ENCODE assay signal across 8 cellular contexts in genomic region chr7:103148131-103148993, GRCh38. TPM values are rescaled to one million over a fixed set of nuclear protein-coding genes. Genes with fewer than 3 reads are reported as not detected.
DNase-seq lines count a peak whose midpoint lies in the region; ATAC-seq, FAIRE-seq and TF ChIP-seq lines count a peak whose summit lies in the region.

No MANE protein-coding gene starts in this region.

- H3K27ac ChIP-seq in K562 (ENCODE audit: extremely low read depth, low read depth, low read length) = peak overlapping the region; percentile 93

- H3K4me1 ChIP-seq in Caco-2 = peaks cover 31% of the 10 kb centered on the region
- H3K4me1 ChIP-seq in K562 (replicated peaks in 1 of 2; ENCODE audit: control insufficient read depth in 2 of 2, insufficient read depth in 2 of 2, low read length in 2 of 2) = peaks cover 25 to 46% of the 10 kb centered on the region in 2 experiments

- no peaks in the 10 kb centered on the region for H3K9me3 Mint-ChIP-seq in Caco-2 (ENCODE audit: unreplicated experiment)
- no peaks in the 10 kb centered on the region for H3K9me3 Mint-ChIP-seq in memory B cell

- TF ChIP-seq CTCF in Caco-2 (IDR thresholded peaks at IDR 0.05; ENCODE audit: insufficient read depth in 1 of 2, low read depth in 1 of 2, low read length in 1 of 2, severe bottlenecking in 1 of 2, unreplicated experiment in 1 of 2) = no peak
- no peak for TF ChIP-seq CTCF in K562 (IDR thresholded peaks at IDR 0.05 in 2 of 3, conservative IDR thresholded peaks at IDR 0.05 in 1 of 3; ENCODE audit: insufficient read depth in 2 of 3, low read depth in 1 of 3, low read length in 3 of 3)

- BruUV-seq in Caco-2 (replicated peaks; lab: Mats Ljungman, UMichigan) = TSS peak; percentile 29
- BruUV-seq in K562 (replicated peaks; lab: Mats Ljungman, UMichigan) = TSS peak; percentile 66

- under 1% methylated on average over 13 of the region's 13 CpGs for WGBS in K562 (ENCODE audit: insufficient coverage, low coverage, missing lambda C conversion rate)

- H3K79me2 ChIP-seq in K562 (ENCODE audit: control insufficient read depth, insufficient read depth, low read length) = peaks cover 31% of the 10 kb centered on the region

- peak overlapping the region; percentile 92 to 96 for H3K9ac ChIP-seq in K562 (ENCODE audit: insufficient read depth in 1 of 2, low read depth in 2 of 2, low read length in 2 of 2)

- peak overlapping the region; percentile 94 for H2AFZ ChIP-seq in K562 (ENCODE audit: low read depth, low read length)

- H3K4me3 ChIP-seq in Caco-2 (ENCODE audit: low read depth, low read length) (peak overlapping the region; percentile 76), K562 (peak overlapping the region; percentile 69)
- H3K4me3 ChIP-seq in Jurkat, Clone E6-1 (ENCODE audit: low read length) = peak overlapping the region; percentile 86

- H3K36me3 ChIP-seq in Caco-2 (ENCODE audit: control insufficient read depth, insufficient read depth, low read length) (no peaks in the 10 kb centered on the region), K562 (ENCODE audit: control insufficient read depth, insufficient read depth, low read length) (no peaks in the 10 kb centered on the region)

- POLR2A ChIA-PET in Caco-2 (lab: Charles Lee) = interaction anchor here (0.5 to 1.8 kb wide), 2 partner anchors 73 to 390 kb away, joined by 5 to 21 read pairs; partner anchors contain the start of genes ARMC10 and FBXL13
- POLR2A ChIA-PET in K562 (lab: Yijun Ruan, JAX) = interaction anchor here (0.6 to 2.2 kb wide), 10 partner anchors 9 to 339 kb away, joined by 3 to 17 read pairs (median 4); partner anchors contain the start of gene ARMC10

- no peak for TF ChIP-seq EP300 in K562 (IDR thresholded peaks at IDR 0.05; ENCODE audit: low read length)

- in situ Hi-C loops in K562 (cut with MboI) = no loop called here

- H3K27ac Mint-ChIP-seq in Caco-2 (ENCODE audit: unreplicated experiment) = peak overlapping the region; percentile 97
- peak overlapping the region; percentile 98 for H3K27ac Mint-ChIP-seq in memory B cell

- peak overlapping the region; percentile 85 for H3K4me2 ChIP-seq in K562 (ENCODE audit: insufficient read depth, low read length)

- peaks cover 5% of the 10 kb centered on the region for H3K9me1 ChIP-seq in K562 (ENCODE audit: control insufficient read depth, insufficient read depth, low read length)

- FAIRE-seq in K562 (lab: Jason Lieb, UNC) = peak; percentile 23

- H3K27me3 ChIP-seq in Caco-2 (replicated peaks; ENCODE audit: control insufficient read depth, insufficient read depth, low read length) = no peaks in the 10 kb centered on the region
- no peaks in the 10 kb centered on the region for H3K27me3 ChIP-seq in K562 (ENCODE audit: control insufficient read depth in 2 of 2, insufficient read depth in 2 of 2, low read length in 2 of 2)

- TF ChIP-seq POLR2A in K562 (conservative IDR thresholded peaks at IDR 0.05) = no peak

- H3K9me3 ChIP-seq in Caco-2 (no peaks in the 10 kb centered on the region), K562 (replicated peaks; ENCODE audit: control insufficient read depth, insufficient read depth, low read depth, low read length) (no peaks in the 10 kb centered on the region)

- DNase-seq in Caco-2 = no peak
- no peak for DNase-seq in Jurkat, Clone E6-1 (ENCODE audit: low read depth, low spot score)
- DNase-seq in K562 (ENCODE audit: extremely low read depth in 1 of 4, low spot score in 3 of 4) = no peak
- no peak for DNase-seq in memory B cell (ENCODE audit: low spot score in 2 of 2)
- DNase-seq in NCI-H1048 (lab: John Stamatoyannopoulos, UW) = no peak
- DNase-seq in UCSD-AML1 (lab: John Stamatoyannopoulos, UW; ENCODE audit: unreplicated experiment) = no peak
- DNase-seq in NOMO-1 treated with DMSO at 0.1 percent for 48 hours (lab: John Stamatoyannopoulos, UW; ENCODE audit: unreplicated experiment) = no peak

- CTCF ChIA-PET in Caco-2 (lab: Charles Lee) (interaction anchor here (0.6 to 1.0 kb wide), 2 partner anchors 73 to 167 kb away, joined by 3 to 4 read pairs; partner anchors contain the start of genes ARMC10 and FBXL13), K562 (lab: Yijun Ruan, JAX; ENCODE audit: low intra/inter-chr PET ratio) (no interaction called here)

- H3K4me1 Mint-ChIP-seq in Caco-2 (ENCODE audit: low read depth, unreplicated experiment) (peaks cover 26% of the 10 kb centered on the region), memory B cell (peaks cover 25% of the 10 kb centered on the region)

- peaks cover 30% of the 10 kb centered on the region for H3K36me3 Mint-ChIP-seq in Caco-2 (ENCODE audit: insufficient read depth, unreplicated experiment)
- peaks cover 2% of the 10 kb centered on the region for H3K36me3 Mint-ChIP-seq in memory B cell

- intact Hi-C loops in Caco-2 (cut with micrococcal nuclease; ENCODE audit: unreplicated experiment) = loop anchor here (5.0 kb wide), 1 partner anchor 71 kb away; the partner anchor contains the start of gene ARMC10
- intact Hi-C loops in K562 (cut with micrococcal nuclease) = loop anchor here (2.0 kb wide), 1 partner anchor 16 kb away; no protein-coding TSS in a partner anchor

- H3K4me3 Mint-ChIP-seq in Caco-2 (ENCODE audit: unreplicated experiment) (peak overlapping the region; percentile 99), memory B cell (peak overlapping the region; percentile 95)

- H4K20me1 ChIP-seq in K562 (replicated peaks; ENCODE audit: control insufficient read depth, insufficient read depth, low read length) = no peaks in the 10 kb centered on the region

- ATAC-seq in K562 (no peak), memory B cell (ENCODE audit: low read depth) (no peak), HG03095 (IDR thresholded peaks at IDR 0.05; ENCODE audit: unreplicated experiment) (no peak)

- TF ChIP-seq RAD21 in K562 (CRISPR knock-in tag; conservative IDR thresholded peaks at IDR 0.05 in 1 of 2, IDR thresholded peaks at IDR 0.05 in 1 of 2) = no peak

- H3K27me3 Mint-ChIP-seq in Caco-2 (ENCODE audit: insufficient read depth, unreplicated experiment) = no peaks in the 10 kb centered on the region
- no peaks in the 10 kb centered on the region for H3K27me3 Mint-ChIP-seq in memory B cell

TF ChIP-seq in K562, 482 proteins besides CTCF, POLR2A, EP300 and RAD21 (continues in another document):
- TF ChIP-seq DDX20 (tag; IDR thresholded peaks at IDR 0.05; ENCODE audit: low read depth) = no peak
- TF ChIP-seq SMAD1 (IDR thresholded peaks at IDR 0.05; ENCODE audit: low read depth, low read length, partially characterized antibody) = no peak
- TF ChIP-seq ZNF121 (CRISPR knock-in tag; conservative IDR thresholded peaks at IDR 0.05) = no peak
- TF ChIP-seq MBD1 (CRISPR knock-in tag; IDR thresholded peaks at IDR 0.05) = no peak
- TF ChIP-seq CREM (IDR thresholded peaks at IDR 0.05; ENCODE audit: low read depth) = no peak
- TF ChIP-seq HDAC2 (IDR thresholded peaks at IDR 0.05) = peak; percentile 69
- TF ChIP-seq ATF7 (IDR thresholded peaks at IDR 0.05) = no peak
- TF ChIP-seq ZBTB2 (IDR thresholded peaks at IDR 0.05) = no peak
- TF ChIP-seq SOX6 (IDR thresholded peaks at IDR 0.05) = peak; percentile 21; the same call in 1 of the 2 replicates

RNA-seq across cellular contexts. Expression of gene NAPEPLD, which starts 0.5 kb away (rescaled TPM):
- 16.9 and 18.9 TPM in 2 replicates for total RNA-seq in Caco-2 (2022)
- polyA plus RNA-seq in Jurkat, Clone E6-1 (2012; ENCODE audit: insufficient read depth, insufficient read length) = 8.4 TPM
- 24.9 and 78.6 TPM in 2 replicates for total RNA-seq in K562 (2011; cell fraction: chromatin; rRNA removed; ENCODE audit: low replicate concordance)
- total RNA-seq in K562 (2011; cell fraction: nucleolus; rRNA removed) = 16.2 and 17.8 TPM in 2 replicates
- 32.8 and 53.8 TPM in 2 replicates for total RNA-seq in K562 (2011; cell fraction: nucleoplasm; rRNA removed)
- total RNA-seq in K562 (2014; rRNA removed) = 3.2 and 3.7 TPM in 2 replicates
- 7.5 and 8.5 TPM in 2 replicates for total RNA-seq in K562 (2014; rRNA removed; fragmentation: Illumina TruSeq; extraction: Trizol)
- total RNA-seq in K562 (2015; rRNA removed; fragmentation: Illumina TruSeq; extraction: Trizol) = 6.4 and 7.6 TPM in 2 replicates
- 7.7 and 8.4 TPM in 2 replicates for total RNA-seq in K562 (2021)
- polyA plus RNA-seq in K562 (2011; rRNA removed) = 9.9 and 11.0 TPM in 2 replicates
- 2.3 and 4.9 TPM in 2 replicates for polyA plus RNA-seq in K562 (2011; cell fraction: cytosol; rRNA removed)
- polyA plus RNA-seq in K562 (2011; cell fraction: nucleus; rRNA removed) = 22.0 and 24.8 TPM in 2 replicates
- polyA plus RNA-seq in K562 (2012) = 5.8 and 7.7 TPM in 2 replicates
- polyA plus RNA-seq in K562 (2014; fragmentation: Illumina TruSeq; extraction: Trizol) = 5.9 and 7.1 TPM in 2 replicates
- polyA plus RNA-seq in K562 (2014; fragmentation: Nextera tagmentation; extraction: Ambion mirVana) = 1 to 10 TPM; 5.7 to 7.7 TPM
- 5.6 and 6.9 TPM in 2 replicates for polyA plus RNA-seq in K562 (2014; rRNA removed)
- polyA minus RNA-seq in K562 (2011; rRNA and poly(A)+ RNA removed) = 12.4 and 15.3 TPM in 2 replicates
- polyA minus RNA-seq in K562 (2011; cell fraction: cytosol; rRNA and poly(A)+ RNA removed) = 2.4 and 5.5 TPM in 2 replicates
- 12.9 and 16.0 TPM in 2 replicates for polyA minus RNA-seq in K562 (2011; cell fraction: nucleus; rRNA and poly(A)+ RNA removed)
